Comparison of ENCODE assay signal across 8 cellular contexts in the genomic region with DNA sequence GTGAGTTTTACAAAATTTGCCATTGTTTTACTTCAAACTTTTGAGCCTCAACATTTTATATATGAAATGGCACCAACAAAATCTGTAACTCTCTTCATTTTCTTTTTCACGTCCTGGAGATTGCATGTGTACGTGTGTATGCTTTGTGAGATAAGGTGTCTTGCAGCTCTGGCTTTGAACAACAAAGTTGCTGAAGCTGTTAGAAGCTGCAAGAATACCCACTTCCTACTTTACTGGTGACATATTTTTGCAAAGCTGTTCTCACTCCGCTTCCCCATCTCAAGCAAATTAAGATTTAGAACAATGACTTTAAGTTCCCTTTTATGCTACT. TPM values are rescaled to one million over a fixed set of nuclear protein-coding genes. Genes with fewer than 3 reads are reported as not detected.
A peak's percentile ranks its signal among the peaks of the same experiment; 100 is the strongest.
DNase-seq lines count a peak whose midpoint lies in the region; ATAC-seq and TF ChIP-seq lines count a peak whose summit lies in the region.

No MANE protein-coding gene starts in this region.

- intact Hi-C loops in activated naive CD4-positive, alpha-beta T cell treated with anti-CD3 and anti-CD28 coated beads for 36 hours (cut with micrococcal nuclease), result loop anchor here (1.0 to 10.0 kb wide), 4 partner anchors 24 to 1307 kb away; no protein-coding TSS in a partner anchor

- H3K4me3 Mint-ChIP-seq in activated naive CD4-positive, alpha-beta T cell treated with anti-CD3 and anti-CD28 coated beads for 36 hours, result peak overlapping the region; percentile 75
- peak overlapping the region; percentile 77 for H3K4me3 Mint-ChIP-seq in T-helper 17 cell
- peak overlapping the region; percentile 46 for H3K4me3 Mint-ChIP-seq in stimulated activated memory B cell treated with anti-CD40 and anti-IgM and Interleukin-4, amounts not matched to agents 10 μg/mL and 1 μg/mL and 100 μg/mL, for 72 hours

- CTCF ChIA-PET in activated naive CD4-positive, alpha-beta T cell treated with anti-CD3 and anti-CD28 coated beads for 36 hours (lab: Charles Lee), result interaction anchor here (0.6 to 3.7 kb wide), 13 partner anchors 8 to 106 kb away, joined by 3 to 20 read pairs (median 5); no protein-coding TSS in a partner anchor

- H3K9me3 Mint-ChIP-seq in activated naive CD4-positive, alpha-beta T cell treated with anti-CD3 and anti-CD28 coated beads for 36 hours, result peaks cover 5% of the 10 kb centered on the region
- H3K9me3 Mint-ChIP-seq in stimulated activated memory B cell treated with anti-CD40 and anti-IgM and Interleukin-4, amounts not matched to agents 10 μg/mL and 1 μg/mL and 100 μg/mL, for 72 hours, result peaks cover 4% of the 10 kb centered on the region

- no peak for DNase-seq in activated naive CD4-positive, alpha-beta T cell treated with anti-CD3 and anti-CD28 coated beads for 36 hours
- no peak for DNase-seq in activated naive CD4-positive, alpha-beta T cell treated with Interleukin-2 at 50 U/mL for 16 hours
- DNase-seq in T-helper 17 cell (no peak), putamen (ENCODE audit: low spot score) (no peak), GM10266 (ENCODE audit: extremely low spot score) (no peak), occipital lobe (lab: John Stamatoyannopoulos, UW) (no peak)

- H3K27ac Mint-ChIP-seq in activated naive CD4-positive, alpha-beta T cell treated with anti-CD3 and anti-CD28 coated beads for 36 hours, result peak overlapping the region; percentile 92
- peak overlapping the region; percentile 100 for H3K27ac Mint-ChIP-seq in T-helper 17 cell
- peak overlapping the region; percentile 66 for H3K27ac Mint-ChIP-seq in stimulated activated memory B cell treated with anti-CD40 and anti-IgM and Interleukin-4, amounts not matched to agents 10 μg/mL and 1 μg/mL and 100 μg/mL, for 72 hours

- ATAC-seq in HG03097 (IDR thresholded peaks at IDR 0.05; ENCODE audit: low FRiP score, unreplicated experiment) (peak; percentile 72), T-helper 17 cell (peak; percentile 64)
- ATAC-seq in stimulated activated memory B cell treated with anti-CD40 and anti-IgM and Interleukin-4, amounts not matched to agents 10 μg/mL and 1 μg/mL and 100 μg/mL, for 72 hours, result peak; percentile 84

- no peak for TF ChIP-seq CTCF in GM10266 (IDR thresholded peaks at IDR 0.05; ENCODE audit: control insufficient read depth, insufficient read depth, low read depth, missing control alignments)

- H3K9me3 ChIP-seq in T-helper 17 cell (ENCODE audit: control insufficient read depth, low read length, poor library complexity, severe bottlenecking), result no peaks in the 10 kb centered on the region

- no peaks in the 10 kb centered on the region for H3K27me3 Mint-ChIP-seq in activated naive CD4-positive, alpha-beta T cell treated with anti-CD3 and anti-CD28 coated beads for 36 hours (ENCODE audit: low read depth)
- H3K27me3 Mint-ChIP-seq in T-helper 17 cell, result no peaks in the 10 kb centered on the region
- no peaks in the 10 kb centered on the region for H3K27me3 Mint-ChIP-seq in stimulated activated memory B cell treated with anti-CD40 and anti-IgM and Interleukin-4, amounts not matched to agents 10 μg/mL and 1 μg/mL and 100 μg/mL, for 72 hours

- H3K4me1 Mint-ChIP-seq in activated naive CD4-positive, alpha-beta T cell treated with anti-CD3 and anti-CD28 coated beads for 36 hours (ENCODE audit: low read depth), result peaks cover 95% of the 10 kb centered on the region
- H3K4me1 Mint-ChIP-seq in T-helper 17 cell, result peaks cover 85% of the 10 kb centered on the region
- H3K4me1 Mint-ChIP-seq in stimulated activated memory B cell treated with anti-CD40 and anti-IgM and Interleukin-4, amounts not matched to agents 10 μg/mL and 1 μg/mL and 100 μg/mL, for 72 hours, result peaks cover 54% of the 10 kb centered on the region

- H3K36me3 Mint-ChIP-seq in activated naive CD4-positive, alpha-beta T cell treated with anti-CD3 and anti-CD28 coated beads for 36 hours (ENCODE audit: low read depth), result peaks cover 14% of the 10 kb centered on the region
- H3K36me3 Mint-ChIP-seq in T-helper 17 cell (ENCODE audit: low read depth), result peaks cover 19% of the 10 kb centered on the region
- H3K36me3 Mint-ChIP-seq in stimulated activated memory B cell treated with anti-CD40 and anti-IgM and Interleukin-4, amounts not matched to agents 10 μg/mL and 1 μg/mL and 100 μg/mL, for 72 hours, result no peaks in the 10 kb centered on the region

RNA-seq across cellular contexts. Expression of a gene that starts 41.8 kb away (rescaled TPM):
- 100 to 1,000 TPM; 129 TPM for total RNA-seq in activated naive CD4-positive, alpha-beta T cell treated with anti-CD3 and anti-CD28 coated beads for 36 hours
- total RNA-seq in T-helper 17 cell (100 to 1,000 TPM; 499 to 517 TPM), occipital lobe (1.4 TPM)

Comparison
In these comparisons a context has a peak if more than half of its experiments do, and no peak if none do; other contexts are left out.
1. RNA of a gene that starts 41.8 kb away (total RNA-seq): 499 to 517 TPM in T-helper 17 cell and 129 TPM in activated naive CD4-positive, alpha-beta T cell treated with anti-CD3 and anti-CD28 coated beads for 36 hours; 1.4 TPM in occipital lobe (single experiment); every median in the first group is over 10 times any median in the second.
2. Peak in every context shown above with its lines, with median percentiles within 50 percentile points of each other: H3K27ac Mint-ChIP-seq, H3K4me3 Mint-ChIP-seq and ATAC-seq.